In genomic region chr18:10352671-10353070, GRCh38 we compare ENCODE assay signal across 19 cellular contexts.
"Had no signal": no experiment of that assay in that cellular context is flagged by ENCODE, and none has a peak within 500 bp of the region (broad histone marks: within the 10 kb centered on the region; RNA-seq: fewer than 3 reads in every experiment).

No MANE protein-coding gene starts in this region.

- H3K9me3 ChIP-seq: thyroid gland had no signal

- H3K27ac Mint-ChIP-seq: activated B cell treated with CpG ODN at 0.5 μM for 24 hours; activated CD4-positive, alpha-beta memory T cell treated with anti-CD3 and anti-CD28 coated beads, Interleukin-2, amount 10 ng/mL, durations not matched to agents 7 days and 5 days; activated naive CD4-positive, alpha-beta T cell treated with anti-CD3 and anti-CD28 coated beads, Interleukin-2, amount 50 U/mL, for 72 hours; activated T-cell treated with anti-CD3 and anti-CD28 coated beads, Interleukin-2, amount 50 U/mL, for 72 hours; natural killer cell; T-cell; T-helper 2 cell treated with Interferon-gamma antibody and Interleukin-4, amounts not matched to agents 5 μg/mL and 100 μg/mL, for 36 hours had no signal

- H3K27ac ChIP-seq: parathyroid adenoma, thyroid gland had no signal

- DNase-seq: activated B cell treated with CpG ODN at 0.5 μM for 24 hours; activated CD4-positive, alpha-beta memory T cell treated with anti-CD3 and anti-CD28 coated beads, Interleukin-2, amount 10 ng/mL, durations not matched to agents 7 days and 5 days; activated CD4-positive, alpha-beta T cell treated with anti-CD3 and anti-CD28 coated beads for 48 hours; activated effector memory CD4-positive, alpha-beta T cell treated with anti-CD3 and anti-CD28 coated beads, Interleukin-2, amount 50 U/mL, for 16 hours; activated T-cell treated with anti-CD3 and anti-CD28 coated beads, Interleukin-2, amount 50 U/mL, for 72 hours; aorta; heart right ventricle; natural killer cell; right cardiac atrium; stimulated activated CD4-positive, alpha-beta T cell treated with anti-CD3 and anti-CD28 coated beads, Interleukin-12 subunit alpha, Interleukin-12 subunit beta, amount 100 ng/mL, for 4 hours; stimulated activated CD4-positive, alpha-beta T cell treated with anti-CD3 and anti-CD28 coated beads, Interleukin-4, amount 100 ng/mL, for 4 hours; stimulated activated naive CD8-positive, alpha-beta T cell treated with anti-CD3 and anti-CD28 coated beads, Interleukin-15, Interleukin-2, amounts not matched to agents 100 U/mL and 50 U/mL, for 24 hours; T-cell; thyroid gland had no signal

- H3K4me3 Mint-ChIP-seq: activated B cell treated with CpG ODN at 0.5 μM for 24 hours; activated CD4-positive, alpha-beta memory T cell treated with anti-CD3 and anti-CD28 coated beads, Interleukin-2, amount 10 ng/mL, durations not matched to agents 7 days and 5 days; activated T-cell treated with anti-CD3 and anti-CD28 coated beads, Interleukin-2, amount 50 U/mL, for 72 hours; natural killer cell; T-cell; T-helper 2 cell treated with Interferon-gamma antibody and Interleukin-4, amounts not matched to agents 5 μg/mL and 100 μg/mL, for 36 hours had no signal

- H3K4me1 ChIP-seq: parathyroid adenoma, thyroid gland had no signal

- ATAC-seq: activated naive CD4-positive, alpha-beta T cell treated with anti-CD3 and anti-CD28 coated beads, Interleukin-2, amount 50 U/mL, for 72 hours; activated T-cell treated with anti-CD3 and anti-CD28 coated beads, Interleukin-2, amount 50 U/mL, for 72 hours; natural killer cell; stimulated activated naive CD8-positive, alpha-beta T cell treated with anti-CD3 and anti-CD28 coated beads, Interleukin-15, Interleukin-2, amounts not matched to agents 100 U/mL and 50 U/mL, for 24 hours; T-cell had no signal

- H3K4me1 Mint-ChIP-seq: activated B cell treated with CpG ODN at 0.5 μM for 24 hours; activated CD4-positive, alpha-beta memory T cell treated with anti-CD3 and anti-CD28 coated beads, Interleukin-2, amount 10 ng/mL, durations not matched to agents 7 days and 5 days; natural killer cell; T-cell had no signal

- H3K9ac ChIP-seq: parathyroid adenoma had no signal

- H3K27me3 ChIP-seq: heart right ventricle, thyroid gland had no signal

- H3K36me3 Mint-ChIP-seq: T-cell had no signal

- H3K36me3 ChIP-seq: heart right ventricle, thyroid gland had no signal

- H3K4me3 ChIP-seq: coronary artery, heart right ventricle, lung, thyroid gland had no signal

- H3K27me3 Mint-ChIP-seq: activated B cell treated with CpG ODN at 0.5 μM for 24 hours; activated CD4-positive, alpha-beta memory T cell treated with anti-CD3 and anti-CD28 coated beads, Interleukin-2, amount 10 ng/mL, durations not matched to agents 7 days and 5 days had no signal
